1 cellular context compared by ENCODE assay signal in genomic region chr11:66261578-66261977, GRCh38.
TF ChIP-seq lines count a peak whose summit lies in the region.

No MANE protein-coding gene starts in this region.

TF ChIP-seq in K562, 482 proteins besides CTCF, POLR2A, EP300 and RAD21:
- TF ChIP-seq ZNF354B (CRISPR knock-in tag; IDR thresholded peaks at IDR 0.05) (no peak), POLR2G (IDR thresholded peaks at IDR 0.05; ENCODE audit: low read depth, low read length) (peak; percentile 50), RBFOX2 (IDR thresholded peaks at IDR 0.05; ENCODE audit: low read depth, low read length) (peak; percentile 17; the same call in 1 of the 2 replicates), SIX5 (IDR thresholded peaks at IDR 0.05; ENCODE audit: borderline replicate concordance in 1 of 2, insufficient read depth in 1 of 2, low read depth in 1 of 2, low read length in 2 of 2) (no peak)
